In the genomic region with DNA sequence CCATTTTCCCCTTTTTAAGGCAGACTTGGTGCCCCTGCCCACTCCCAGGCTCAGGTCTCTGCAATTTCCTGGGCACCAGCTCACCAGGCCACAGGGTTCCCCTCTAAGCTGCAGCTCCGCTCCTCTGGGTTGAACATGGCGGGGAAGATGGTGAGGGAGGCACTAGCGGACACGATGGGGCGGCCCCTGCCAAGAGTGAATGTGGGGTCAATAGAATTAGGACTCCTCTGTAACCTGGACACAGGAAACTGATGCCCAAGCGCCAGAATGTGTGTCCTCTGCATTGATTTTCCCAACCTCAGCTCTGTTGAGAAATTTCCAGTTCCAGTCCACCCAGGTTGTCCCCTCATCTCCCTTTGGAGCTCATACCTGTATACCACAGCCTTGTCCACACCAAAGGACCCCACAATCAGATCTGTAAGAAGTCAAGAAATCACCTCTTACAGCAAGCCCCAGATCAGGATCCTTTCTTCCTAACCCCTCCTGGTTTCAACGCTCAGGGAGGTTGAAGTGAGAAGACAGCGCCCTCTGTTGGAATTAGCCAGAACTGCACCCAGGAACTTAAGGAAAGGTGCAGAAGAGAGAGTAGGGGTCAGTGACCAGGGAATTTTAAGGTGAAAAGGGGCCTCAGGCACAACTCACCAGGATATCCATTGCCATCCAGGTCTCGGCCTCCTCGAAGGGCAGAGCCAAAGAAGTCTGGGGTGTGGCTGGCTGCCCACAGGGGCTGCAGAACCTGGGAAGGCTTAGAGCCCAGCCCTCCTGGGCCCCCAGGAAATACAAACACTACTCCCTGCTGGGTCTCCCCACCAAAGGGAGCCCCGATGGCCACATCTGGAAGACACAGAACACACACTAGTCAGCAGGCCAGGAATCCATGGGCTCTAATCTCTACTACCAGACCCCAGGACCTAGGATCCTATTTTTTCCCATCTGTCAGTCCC, we compare ENCODE assay signal across 8 cellular contexts. TPM values are rescaled to one million over a fixed set of nuclear protein-coding genes. Genes with fewer than 3 reads are reported as not detected.
A peak's percentile ranks its signal among the peaks of the same experiment; 100 is the strongest.
DNase-seq lines count a peak whose midpoint lies in the region; ATAC-seq and TF ChIP-seq lines count a peak whose summit lies in the region.

No MANE protein-coding gene starts in this region.

- DNase-seq in heart left ventricle (peak in 3 of 5 donors; percentile 12 to 53 (median 51)), Right ventricle myocardium inferior (ENCODE audit: missing footprints) (no peak), NCI-H748 (lab: John Stamatoyannopoulos, UW; ENCODE audit: unreplicated experiment) (peak; percentile 67), activated T-cell treated with anti-CD3 and anti-CD28 coated beads for 4 hours (peak; percentile 58), fibroblast of lung (ENCODE audit: low read depth in 2 of 2) (peak; percentile 40 to 71), trophoblast cell (peak; percentile 47 to 81)

- no peak overlapping the region for H3K4ac ChIP-seq in trophoblast cell (ENCODE audit: low read depth, low read length)

- H3K9ac ChIP-seq in fibroblast of lung (ENCODE audit: insufficient read depth, low read length) (no peak overlapping the region), trophoblast cell (ENCODE audit: low read length) (no peak overlapping the region)

- no peak overlapping the region for H2BK5ac ChIP-seq in trophoblast cell (ENCODE audit: low read depth, low read length, poor library complexity)

- no peak overlapping the region for H3K23ac ChIP-seq in trophoblast cell (ENCODE audit: low read length)

- intact Hi-C loops in heart left ventricle (cut with DNase I), result loop anchor here in 1 of 10 donors (2.0 kb wide), 1 partner anchor 28 kb away; no protein-coding TSS in a partner anchor
- intact Hi-C loops in Right ventricle myocardium inferior (cut with DNase I), result no loop called here

- H4K91ac ChIP-seq in trophoblast cell (ENCODE audit: low read depth, low read length), result no peak overlapping the region

- H2AFZ ChIP-seq in fibroblast of lung (ENCODE audit: low read length), result no peak overlapping the region
- H2AFZ ChIP-seq in trophoblast cell (ENCODE audit: insufficient read depth, low read length, poor library complexity), result no peak overlapping the region

- H3K4me3 ChIP-seq in heart left ventricle, result no peak overlapping the region
- H3K4me3 ChIP-seq in fibroblast of lung (replicated peaks in 1 of 4; ENCODE audit: control extremely low read depth in 1 of 4, insufficient read depth in 1 of 4, low read depth in 3 of 4, low read length in 4 of 4), result no peak overlapping the region
- no peak overlapping the region for H3K4me3 ChIP-seq in trophoblast cell (ENCODE audit: low read depth, low read length)

- TF ChIP-seq CTCF in heart left ventricle (IDR thresholded peaks at IDR 0.05), result peak; percentile 83 to 97 (median 94)
- peak; percentile 96 to 97 for TF ChIP-seq CTCF in fibroblast of lung (conservative IDR thresholded peaks at IDR 0.05 in 1 of 2, IDR thresholded peaks at IDR 0.05 in 1 of 2; ENCODE audit: low read depth in 1 of 2, low read length in 2 of 2)

- H4K8ac ChIP-seq in trophoblast cell (ENCODE audit: low read depth, low read length), result no peak overlapping the region

- H3K27me3 ChIP-seq in heart left ventricle, result no peaks in the 10 kb centered on the region
- H3K27me3 ChIP-seq in fibroblast of lung (ENCODE audit: control insufficient read depth, insufficient read depth, low read length), result no peaks in the 10 kb centered on the region
- no peaks in the 10 kb centered on the region for H3K27me3 ChIP-seq in trophoblast cell (ENCODE audit: insufficient read depth, low read length)

- peaks cover 16% of the 10 kb centered on the region for H3K79me2 ChIP-seq in fibroblast of lung (ENCODE audit: control insufficient read depth, insufficient read depth, low read length)
- H3K79me2 ChIP-seq in trophoblast cell (ENCODE audit: control insufficient read depth, insufficient read depth, low read length, poor library complexity), result no peaks in the 10 kb centered on the region

- no peak overlapping the region for H2BK120ac ChIP-seq in trophoblast cell (ENCODE audit: insufficient read depth, low read length, poor library complexity)

- no peak overlapping the region for H2AK5ac ChIP-seq in trophoblast cell (ENCODE audit: low read length)

- H3K27ac ChIP-seq in heart left ventricle (peak overlapping the region in 7 of 12 donors; percentile 4 to 97 (median 33)), fibroblast of lung (ENCODE audit: insufficient read depth, low read length) (no peak overlapping the region), trophoblast cell (ENCODE audit: low read depth, low read length) (no peak overlapping the region)

- H3K36me3 ChIP-seq in heart left ventricle (peaks cover 8 to 100% (median 100%) of the 10 kb centered on the region in 9 donors), fibroblast of lung (ENCODE audit: control insufficient read depth, insufficient read depth, low read length) (peaks cover 68% of the 10 kb centered on the region), trophoblast cell (ENCODE audit: control insufficient read depth in 1 of 2, insufficient read depth in 2 of 2, low read length in 2 of 2) (peaks cover 75 to 80% of the 10 kb centered on the region in 2 experiments)

- ATAC-seq in heart left ventricle (peak in 1 of 4 donors; percentile 17), Right ventricle myocardium inferior (no peak), GM18511 (IDR thresholded peaks at IDR 0.05; ENCODE audit: unreplicated experiment) (no peak), GM18498 (IDR thresholded peaks at IDR 0.05; ENCODE audit: unreplicated experiment) (no peak)

- H3K4me2 ChIP-seq in fibroblast of lung (ENCODE audit: extremely low read depth, insufficient read depth, low read length), result no peak overlapping the region
- H3K4me2 ChIP-seq in trophoblast cell (ENCODE audit: low read length), result no peak overlapping the region

- no peaks in the 10 kb centered on the region for H3K79me1 ChIP-seq in trophoblast cell (ENCODE audit: low read length)

- H4K12ac ChIP-seq in trophoblast cell (ENCODE audit: low read depth, low read length), result no peak overlapping the region

- TF ChIP-seq POLR2A in heart left ventricle (IDR thresholded peaks at IDR 0.05), result no peak

- WGBS in heart left ventricle, 4 donors, result 62 to 71% (median 69%) methylated on average over 11 of the region's 11 CpGs
- WGBS in trophoblast cell (ENCODE audit: extremely low coverage, insufficient coverage, insufficient read length), result no CpG with 5 or more reads among the region's 11 CpGs

- no peaks in the 10 kb centered on the region for H3K9me3 ChIP-seq in heart left ventricle
- H3K9me3 ChIP-seq in fibroblast of lung (ENCODE audit: control insufficient read depth, insufficient read depth, low read depth, low read length), result no peaks in the 10 kb centered on the region
- H3K9me3 ChIP-seq in trophoblast cell (ENCODE audit: insufficient read depth, low read depth, low read length), result peaks cover 2% of the 10 kb centered on the region

- no peak overlapping the region for H3K18ac ChIP-seq in trophoblast cell (ENCODE audit: low read length)

- no peak overlapping the region for H2BK12ac ChIP-seq in trophoblast cell (ENCODE audit: low read length)

- H3K4me1 ChIP-seq in heart left ventricle (peaks cover 0 to 41% (median 22%) of the 10 kb centered on the region in 12 donors), fibroblast of lung (ENCODE audit: control insufficient read depth, extremely low read depth, insufficient read depth, low read length) (no peaks in the 10 kb centered on the region), trophoblast cell (ENCODE audit: control insufficient read depth in 1 of 2, insufficient read depth in 2 of 2, low read length in 2 of 2) (no peaks in the 10 kb centered on the region)

- no peaks in the 10 kb centered on the region for H4K20me1 ChIP-seq in fibroblast of lung (ENCODE audit: control insufficient read depth, extremely low read depth, insufficient read depth, low read length)

- H3K14ac ChIP-seq in trophoblast cell (ENCODE audit: low read length), result no peak overlapping the region

RNA-seq across cellular contexts. Expression of gene ITGA5, which starts 14.7 kb away (rescaled TPM):
- total RNA-seq in heart left ventricle, result 100 to 1,000 TPM in 2 of 9 donors, 10 to 100 TPM in 7; 41.6 to 128 (median 55.0) TPM
- polyA plus RNA-seq in heart left ventricle, result 100 to 1,000 TPM in 1 of 2 donors, 10 to 100 TPM in 1; 33.2 to 301 TPM
- 53.5 TPM for total RNA-seq in Right ventricle myocardium inferior
- 133 and 232 TPM in 2 replicates for total RNA-seq in fibroblast of lung
- polyA plus RNA-seq in fibroblast of lung, result 162 and 199 TPM in 2 replicates
- polyA plus RNA-seq in fibroblast of lung (2012), result 222 and 301 TPM in 2 replicates
- polyA minus RNA-seq in fibroblast of lung (ENCODE audit: low replicate concordance), result 571 and 815 TPM in 2 replicates
- 81.6 and 90.0 TPM in 2 replicates for polyA plus RNA-seq in trophoblast cell (2013)

RNA-seq across cellular contexts. Expression of gene ZNF385A, which starts 19.8 kb away (rescaled TPM):
- total RNA-seq in heart left ventricle (10 to 100 TPM in 4 of 9 donors, 1 to 10 TPM in 5; 3.6 to 22.7 (median 6.7) TPM), Right ventricle myocardium inferior (11.6 TPM), fibroblast of lung (2.3 and 3.3 TPM in 2 replicates)
- polyA plus RNA-seq in heart left ventricle (1 to 10 TPM; 5.3 TPM), fibroblast of lung (0.64 and 0.69 TPM in 2 replicates)
- 4.3 and 6.1 TPM in 2 replicates for polyA plus RNA-seq in fibroblast of lung (2012)
- 12.6 and 14.3 TPM in 2 replicates for polyA minus RNA-seq in fibroblast of lung (ENCODE audit: low replicate concordance)
- polyA plus RNA-seq in trophoblast cell (2013), result 74.0 and 75.2 TPM in 2 replicates

RNA-seq across cellular contexts. Expression of gene GPR84, which starts 40.0 kb away (rescaled TPM):
- total RNA-seq in heart left ventricle, result 1 to 10 TPM in 2 of 9 donors, under 1 TPM in 2, not detected in 5; 0.21 to 4.4 (median 0.94) TPM
- polyA plus RNA-seq in heart left ventricle, result under 1 TPM in 1 of 2 donors, not detected in 1; 0.37 TPM
- 0.22 TPM for total RNA-seq in Right ventricle myocardium inferior
- total RNA-seq in fibroblast of lung, result not detected in 2 replicates
- 0.03 TPM in 1 of 2 replicates, not detected in the other for polyA plus RNA-seq in fibroblast of lung
- polyA plus RNA-seq in fibroblast of lung (2012), result not detected in 2 replicates
- polyA minus RNA-seq in fibroblast of lung (ENCODE audit: low replicate concordance), result not detected in 2 replicates
- 0.04 and 0.06 TPM in 2 replicates for polyA plus RNA-seq in trophoblast cell (2013)

Comparison
In these comparisons a context has a peak if more than half of its experiments do, and no peak if none do; other contexts are left out.
1. H3K27ac ChIP-seq: peak in heart left ventricle (7 of 12); none in fibroblast of lung (single experiment) and trophoblast cell (single experiment).